Comparison of ENCODE assay signal across 1 cellular context in genomic region chr7:66627151-66627681, GRCh38.
TF ChIP-seq lines count a peak whose summit lies in the region.

No MANE protein-coding gene starts in this region.

TF ChIP-seq in H1, 55 proteins besides CTCF, POLR2A, EP300 and RAD21 (continued from another document):
- no peak for TF ChIP-seq YY1 (IDR thresholded peaks at IDR 0.05; ENCODE audit: low read depth, low read length)
- TF ChIP-seq SRF (IDR thresholded peaks at IDR 0.05; ENCODE audit: low read depth, low read length), result no peak
- TF ChIP-seq ASH2L (IDR thresholded peaks at IDR 0.05; ENCODE audit: low read length), result no peak
